16 cellular contexts compared by ENCODE assay signal in the genomic region with DNA sequence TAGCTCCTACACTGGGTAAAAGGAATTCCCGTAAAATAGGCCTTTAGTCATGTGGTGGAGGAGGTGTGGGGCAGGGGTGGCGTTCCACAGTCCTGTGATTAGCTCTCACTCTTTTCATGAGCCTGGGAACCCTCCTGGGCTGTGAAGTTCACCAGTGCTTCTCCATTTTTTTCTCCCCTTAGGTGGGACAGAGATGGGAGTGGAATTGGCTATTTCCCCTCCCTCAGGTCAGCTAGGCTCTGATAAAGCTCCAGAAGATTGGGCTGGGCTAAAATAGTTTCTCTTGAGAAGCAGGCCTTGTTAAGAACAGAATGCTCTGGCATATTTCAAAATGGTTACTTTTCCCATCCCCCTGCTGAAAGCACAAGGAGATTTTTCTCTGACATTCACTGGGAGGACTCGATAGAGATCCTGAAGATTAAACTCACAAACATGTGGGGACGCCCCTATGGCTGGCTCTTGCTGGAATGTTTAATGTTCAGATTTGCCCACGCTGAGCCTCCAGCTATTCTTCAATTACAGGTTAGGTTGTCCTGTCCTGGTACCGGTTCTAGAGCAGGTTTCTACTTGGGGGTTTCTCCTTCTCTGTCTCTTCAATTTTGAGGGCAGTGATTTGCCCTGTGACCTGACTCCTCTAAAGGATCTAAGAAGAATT. TPM values are rescaled to one million over a fixed set of nuclear protein-coding genes. Genes with fewer than 3 reads are reported as not detected.
DNase-seq lines count a peak whose midpoint lies in the region; ATAC-seq and TF ChIP-seq lines count a peak whose summit lies in the region.
"Had no signal": no experiment of that assay in that cellular context is flagged by ENCODE, and none has a peak within 500 bp of the region (broad histone marks: within the 10 kb centered on the region; RNA-seq: fewer than 3 reads in every experiment).

No MANE protein-coding gene starts in this region.

- H4K20me1 ChIP-seq in GM23338 (replicated peaks; ENCODE audit: insufficient read depth), result no peaks in the 10 kb centered on the region

- H3F3A ChIP-seq in GM23338 (replicated peaks; ENCODE audit: low read depth), result no peaks in the 10 kb centered on the region; the same call in 1 of the 2 replicates

- intact Hi-C loops in vagina (cut with DNase I), result no loop called here

- peaks cover 30% of the 10 kb centered on the region for H3K4me1 Mint-ChIP-seq in GM23338

- H3K36me3 ChIP-seq in GM23338 (ENCODE audit: insufficient read depth), result no peaks in the 10 kb centered on the region
- no peaks in the 10 kb centered on the region for H3K36me3 ChIP-seq in parathyroid adenoma (ENCODE audit: control insufficient read depth, insufficient read depth, low read length)
- H3K36me3 ChIP-seq in vagina, result no peaks in the 10 kb centered on the region
- H3K36me3 ChIP-seq: BE2C had no signal

- no peaks in the 10 kb centered on the region for H3K36me3 Mint-ChIP-seq in GM23338 (ENCODE audit: low read depth)

- H2AFZ ChIP-seq in GM23338 (no peak overlapping the region), parathyroid adenoma (peak overlapping the region; percentile 58)

- H3K9ac ChIP-seq in parathyroid adenoma, result no peak overlapping the region

- no peak for ATAC-seq in GM23338
- ATAC-seq: CD8-positive, alpha-beta T cell; K562; Panc1; Right ventricle myocardium inferior had no signal

- TF ChIP-seq CTCF in GM23338 (conservative IDR thresholded peaks at IDR 0.05; ENCODE audit: low read depth in 2 of 2) (no peak), parathyroid adenoma (IDR thresholded peaks at IDR 0.05) (no peak), vagina (IDR thresholded peaks at IDR 0.05) (no peak)

- H3K27me3 ChIP-seq in GM23338 (ENCODE audit: insufficient read depth) (no peaks in the 10 kb centered on the region), parathyroid adenoma (ENCODE audit: control insufficient read depth, insufficient read depth, low read length) (no peaks in the 10 kb centered on the region), vagina (no peaks in the 10 kb centered on the region)
- H3K27me3 ChIP-seq: BE2C had no signal

- H3K9me2 ChIP-seq in GM23338 (ENCODE audit: insufficient read depth), result no peaks in the 10 kb centered on the region

- H3K4me1 ChIP-seq in GM23338 (ENCODE audit: insufficient read depth), result peaks cover 8% of the 10 kb centered on the region; the same call in 1 of the 2 replicates
- H3K4me1 ChIP-seq in parathyroid adenoma, result peaks cover 17% of the 10 kb centered on the region
- H3K4me1 ChIP-seq in vagina, result no peaks in the 10 kb centered on the region
- H3K4me1 ChIP-seq: BE2C had no signal

- H3K9me3 Mint-ChIP-seq in GM23338, result no peaks in the 10 kb centered on the region

- H3K27ac ChIP-seq in GM23338 (ENCODE audit: low read depth) (peak overlapping the region; percentile 69; the same call in 1 of the 2 replicates), parathyroid adenoma (peak overlapping the region; percentile 88), vagina (peak overlapping the region; percentile 43)
- H3K27ac ChIP-seq: HL-60 had no signal

- TF ChIP-seq POLR2A in vagina (IDR thresholded peaks at IDR 0.05), result no peak

- H3K27me3 Mint-ChIP-seq in GM23338 (ENCODE audit: insufficient read depth, low read depth, poor library complexity), result peaks cover 3% of the 10 kb centered on the region

- H3K9me3 ChIP-seq in parathyroid adenoma (ENCODE audit: control insufficient read depth, low read length), result no peaks in the 10 kb centered on the region
- H3K9me3 ChIP-seq in vagina, result no peaks in the 10 kb centered on the region
- H3K9me3 ChIP-seq: BE2C had no signal

- H3K4me3 ChIP-seq in GM23338 (no peak overlapping the region), parathyroid adenoma (ENCODE audit: low read depth, low read length) (no peak overlapping the region), vagina (no peak overlapping the region)
- H3K4me3 ChIP-seq: K562 had no signal

- H3K4me2 ChIP-seq in GM23338, result no peak overlapping the region
- H3K4me2 ChIP-seq in parathyroid adenoma (ENCODE audit: low read length), result peak overlapping the region; percentile 10

- no peak overlapping the region for H3K27ac Mint-ChIP-seq in GM23338
- H3K27ac Mint-ChIP-seq: CD8-positive, alpha-beta T cell had no signal

- no peaks in the 10 kb centered on the region for H3K79me2 ChIP-seq in GM23338 (replicated peaks; ENCODE audit: insufficient read depth)
- no peaks in the 10 kb centered on the region for H3K79me2 ChIP-seq in parathyroid adenoma

- DNase-seq in GM23338 (ENCODE audit: low spot score) (no peak), amniotic epithelial cell (ENCODE audit: low read depth) (peak; percentile 62), vagina (ENCODE audit: extremely low spot score in 2 of 2) (no peak), T-helper 2 cell (no peak), NCI-H1048 (lab: John Stamatoyannopoulos, UW) (no peak)
- DNase-seq in stimulated activated CD4-positive, alpha-beta T cell treated with anti-CD3 and anti-CD28 coated beads, Interleukin-1b, Interleukin-23, amount 100 ng/mL, for 48 hours, result no peak
- DNase-seq: BE2C; CD8-positive, alpha-beta T cell; DMS 273 treated with DMSO at 0.1 percent for 48 hours; NCI-H1092; NCI-H1694 had no signal

- no peak overlapping the region for H3K4me3 Mint-ChIP-seq in GM23338
- H3K4me3 Mint-ChIP-seq: CD8-positive, alpha-beta T cell had no signal

TF ChIP-seq in GM23338, 12 proteins besides CTCF, POLR2A, EP300 and RAD21 (continues in another document):
- TF ChIP-seq ZNF114 (CRISPR knock-in tag; IDR thresholded peaks at IDR 0.05) (no peak), ZNF331 (CRISPR knock-in tag; IDR thresholded peaks at IDR 0.05; ENCODE audit: low read depth) (no peak), POLR2AphosphoS5 (IDR thresholded peaks at IDR 0.05; ENCODE audit: low read depth) (no peak), JUNB (IDR thresholded peaks at IDR 0.05; ENCODE audit: unreplicated experiment) (no peak), ETS1 (IDR thresholded peaks at IDR 0.05) (no peak), CREB1 (CRISPR knock-in tag; IDR thresholded peaks at IDR 0.05; ENCODE audit: low read depth) (no peak), EZH2 (IDR thresholded peaks at IDR 0.05; ENCODE audit: low read depth, unreplicated experiment) (no peak), EZH2phosphoT487 (IDR thresholded peaks at IDR 0.05; ENCODE audit: unreplicated experiment) (no peak), NANOG (IDR thresholded peaks at IDR 0.05; ENCODE audit: borderline replicate concordance) (no peak), STAT1 (IDR thresholded peaks at IDR 0.05; ENCODE audit: unreplicated experiment) (no peak)

RNA-seq across cellular contexts. Expression of gene SLC2A1, which starts 33.5 kb away (rescaled TPM):
- 305 and 479 TPM in 2 replicates for total RNA-seq in GM23338 (2014; rRNA removed; shearing (Covaris generic))
- 63.9 and 66.1 TPM in 2 replicates for polyA plus RNA-seq in GM23338 (2016; fragmentation: Nextera tagmentation; extraction: Ambion mirVana)
- 286 TPM for total RNA-seq in vagina
